In the genomic region with DNA sequence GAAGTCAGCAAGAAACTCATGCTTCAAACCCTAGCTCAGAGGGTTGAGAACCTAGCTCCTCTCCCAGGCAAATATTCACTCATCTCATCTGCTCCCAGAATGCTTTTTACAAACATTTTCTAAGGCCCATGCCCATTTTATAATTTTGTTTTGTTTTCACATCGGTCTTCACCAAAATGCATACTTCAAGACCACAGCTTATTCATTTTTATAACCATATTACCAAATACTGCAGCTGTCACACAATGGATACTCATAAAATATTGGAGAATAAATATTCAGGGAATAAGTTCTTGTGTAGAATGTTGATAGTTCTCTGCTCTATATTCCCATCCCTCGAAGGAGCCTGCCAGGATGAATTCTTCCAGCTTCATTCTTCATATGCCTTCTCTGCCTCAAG, we compare ENCODE assay signal across 3 cellular contexts. TPM values are rescaled to one million over a fixed set of nuclear protein-coding genes. Genes with fewer than 3 reads are reported as not detected.
"Had no signal": no experiment of that assay in that cellular context is flagged by ENCODE, and none has a peak within 500 bp of the region (broad histone marks: within the 10 kb centered on the region; RNA-seq: fewer than 3 reads in every experiment).

No MANE protein-coding gene starts in this region.

- H3K4me3 ChIP-seq: GM12878 had no signal

- ATAC-seq: GM12878 had no signal

- DNase-seq: GDM1, GF-D8 had no signal

RNA-seq across cellular contexts. Expression of a gene that starts 50.8 kb away (rescaled TPM):
- total RNA-seq: GM12878 had no signal
- polyA plus RNA-seq: GM12878 had no signal
